In genomic region chr11:69287968-69288882, GRCh38 we compare ENCODE assay signal across 20 cellular contexts. TPM values are rescaled to one million over a fixed set of nuclear protein-coding genes. Genes with fewer than 3 reads are reported as not detected.
DNase-seq lines count a peak whose midpoint lies in the region; ATAC-seq and TF ChIP-seq lines count a peak whose summit lies in the region.
"Had no signal": no experiment of that assay in that cellular context is flagged by ENCODE, and none has a peak within 500 bp of the region (broad histone marks: within the 10 kb centered on the region; RNA-seq: fewer than 3 reads in every experiment).

No MANE protein-coding gene starts in this region.

- ATAC-seq in GM23338, result no peak
- ATAC-seq in activated T-cell treated with anti-CD3 and anti-CD28 coated beads, Interleukin-2, amount 50 U/mL, for 72 hours (replicated peaks in 1 of 2), result no peak
- ATAC-seq: heart left ventricle; stimulated activated naive CD8-positive, alpha-beta T cell treated with anti-CD3 and anti-CD28 coated beads, Interleukin-15, amount 100 ng/mL, for 72 hours had no signal

- H2BK120ac ChIP-seq in neuronal stem cell (ENCODE audit: low read depth, low read length), result no peak overlapping the region

- H3K4me1 ChIP-seq in GM23338 (ENCODE audit: insufficient read depth) (peaks cover 11% of the 10 kb centered on the region; the same call in 1 of the 2 replicates), PC-9 (replicated peaks; ENCODE audit: insufficient read depth) (peaks cover 72% of the 10 kb centered on the region), neuronal stem cell (ENCODE audit: control insufficient read depth in 2 of 2, insufficient read depth in 1 of 2, low read depth in 1 of 2, low read length in 2 of 2) (peaks cover 0 to 15% of the 10 kb centered on the region in 2 donors), esophagus muscularis mucosa (peaks cover 0 to 5% (median 2%) of the 10 kb centered on the region in 4 donors)
- H3K4me1 ChIP-seq: ascending aorta had no signal

- H2AFZ ChIP-seq in GM23338 (no peak overlapping the region), PC-9 (no peak overlapping the region), neuronal stem cell (ENCODE audit: low read length) (no peak overlapping the region)

- H3K9me2 ChIP-seq in GM23338 (ENCODE audit: insufficient read depth), result 0 out of 2 replicates have a peak, but pooled peaks cover 4% of the 10 kb centered on the region
- no peaks in the 10 kb centered on the region for H3K9me2 ChIP-seq in PC-9 (ENCODE audit: insufficient read depth)

- no peak overlapping the region for H3K27ac Mint-ChIP-seq in GM23338
- H3K27ac Mint-ChIP-seq in glutamatergic neuron (ENCODE audit: unreplicated experiment), result peak overlapping the region; percentile 17
- H3K27ac Mint-ChIP-seq in activated T-cell treated with anti-CD3 and anti-CD28 coated beads, Interleukin-2, amount 50 U/mL, for 72 hours, result no peak overlapping the region
- H3K27ac Mint-ChIP-seq: activated B cell treated with CpG ODN at 0.5 μM for 24 hours; stimulated activated naive CD8-positive, alpha-beta T cell treated with anti-CD3 and anti-CD28 coated beads, Interleukin-15, amount 100 ng/mL, for 72 hours had no signal

- H3K14ac ChIP-seq in neuronal stem cell (ENCODE audit: low read length), result no peak overlapping the region

- peak overlapping the region; percentile 42 for H3K18ac ChIP-seq in neuronal stem cell (ENCODE audit: low read length)

- TF ChIP-seq CTCF in GM23338 (conservative IDR thresholded peaks at IDR 0.05; ENCODE audit: low read depth in 2 of 2), result no peak
- TF ChIP-seq CTCF in PC-9 (conservative IDR thresholded peaks at IDR 0.05), result no peak
- no peak for TF ChIP-seq CTCF in glutamatergic neuron (IDR thresholded peaks at IDR 0.05; ENCODE audit: partially characterized antibody, unreplicated experiment)
- TF ChIP-seq CTCF in esophagus muscularis mucosa (IDR thresholded peaks at IDR 0.05), result no peak

- TF ChIP-seq POLR2A in esophagus muscularis mucosa (IDR thresholded peaks at IDR 0.05; ENCODE audit: low read depth), result no peak

- H3K4me1 Mint-ChIP-seq in GM23338 (peaks cover 11% of the 10 kb centered on the region), glutamatergic neuron (ENCODE audit: low read depth, unreplicated experiment) (no peaks in the 10 kb centered on the region)
- H3K4me1 Mint-ChIP-seq in activated T-cell treated with anti-CD3 and anti-CD28 coated beads, Interleukin-2, amount 50 U/mL, for 72 hours (ENCODE audit: low read depth), result no peaks in the 10 kb centered on the region

- H3K36me3 Mint-ChIP-seq in GM23338 (ENCODE audit: low read depth) (no peaks in the 10 kb centered on the region), glutamatergic neuron (ENCODE audit: unreplicated experiment) (no peaks in the 10 kb centered on the region)
- no peaks in the 10 kb centered on the region for H3K36me3 Mint-ChIP-seq in activated T-cell treated with anti-CD3 and anti-CD28 coated beads, Interleukin-2, amount 50 U/mL, for 72 hours (ENCODE audit: insufficient read depth in 2 of 2)
- H3K36me3 Mint-ChIP-seq: naive B cell had no signal

- WGBS in neuronal stem cell (ENCODE audit: extremely low coverage in 2 of 2, insufficient read length in 2 of 2, insufficient replicate concordance in 1 of 2), 2 donors, result no CpG with 5 or more reads among the region's 20 CpGs
- 79% methylated on average over 11 of the region's 20 CpGs for WGBS in esophagus muscularis mucosa

- DNase-seq in GM23338 (ENCODE audit: low spot score), result no peak
- DNase-seq in PC-9, result peak; percentile 90 to 98
- DNase-seq in glutamatergic neuron, result no peak
- DNase-seq in neuronal stem cell (ENCODE audit: low spot score), result no peak
- DNase-seq in NCI-H82 treated with DMSO at 0.1 percent for 48 hours (lab: John Stamatoyannopoulos, UW; ENCODE audit: unreplicated experiment), result no peak
- no peak for DNase-seq in NCI-H187 treated with DMSO at 0.1 percent for 48 hours (lab: John Stamatoyannopoulos, UW)
- no peak for DNase-seq in esophagus muscularis mucosa (ENCODE audit: extremely low spot score)
- no peak for DNase-seq in activated T-cell treated with anti-CD3 and anti-CD28 coated beads, Interleukin-2, amount 50 U/mL, for 72 hours
- DNase-seq: activated B cell treated with CpG ODN at 0.5 μM for 24 hours; activated gamma-delta T cell; cortex of kidney; naive B cell; NCI-H1417 treated with DMSO at 0.1 percent for 48 hours; stimulated activated naive CD8-positive, alpha-beta T cell treated with anti-CD3 and anti-CD28 coated beads, Interleukin-15, amount 100 ng/mL, for 72 hours; T-helper 1 cell had no signal

- H3K9me3 ChIP-seq in PC-9 (ENCODE audit: insufficient read depth, low read depth), result no peaks in the 10 kb centered on the region
- peaks cover 0 to 4% of the 10 kb centered on the region in 2 donors for H3K9me3 ChIP-seq in neuronal stem cell (replicated peaks in 1 of 2; ENCODE audit: control insufficient read depth in 2 of 2, insufficient read depth in 1 of 2, low read depth in 1 of 2, low read length in 2 of 2)
- H3K9me3 ChIP-seq in esophagus muscularis mucosa, result no peaks in the 10 kb centered on the region
- H3K9me3 ChIP-seq: ascending aorta, heart left ventricle, vagina had no signal

- H3K9ac ChIP-seq in neuronal stem cell (ENCODE audit: low read depth, low read length, poor library complexity), result no peak overlapping the region
- H3K9ac ChIP-seq: KMS-11 had no signal

- H3K23ac ChIP-seq in neuronal stem cell (ENCODE audit: low read depth, low read length, poor library complexity), result no peak overlapping the region

- no peak overlapping the region for H2BK15ac ChIP-seq in neuronal stem cell (ENCODE audit: low read length)

- H3K79me2 ChIP-seq in GM23338 (replicated peaks; ENCODE audit: insufficient read depth) (no peaks in the 10 kb centered on the region), PC-9 (ENCODE audit: low read depth) (peaks cover 42% of the 10 kb centered on the region)

- no peak overlapping the region for H4K91ac ChIP-seq in neuronal stem cell (ENCODE audit: low read depth, low read length, poor library complexity)

- H3K27ac ChIP-seq in GM23338 (ENCODE audit: low read depth), result no peak overlapping the region
- H3K27ac ChIP-seq in PC-9, result peak overlapping the region; percentile 89
- no peak overlapping the region for H3K27ac ChIP-seq in neuronal stem cell (replicated peaks; ENCODE audit: low read length)
- no peak overlapping the region for H3K27ac ChIP-seq in esophagus muscularis mucosa (replicated peaks in 1 of 4)
- H3K27ac ChIP-seq: ascending aorta, epithelial cell of prostate, heart left ventricle, KMS-11, vagina had no signal

- H4K20me1 ChIP-seq in GM23338 (replicated peaks; ENCODE audit: insufficient read depth) (no peaks in the 10 kb centered on the region), PC-9 (ENCODE audit: insufficient read depth) (no peaks in the 10 kb centered on the region)

- H3K79me1 ChIP-seq in neuronal stem cell (ENCODE audit: low read depth, low read length), result no peaks in the 10 kb centered on the region

- H3K9me3 Mint-ChIP-seq in GM23338, result peaks cover 3% of the 10 kb centered on the region; the same call in 2 of the 3 replicates
- no peaks in the 10 kb centered on the region for H3K9me3 Mint-ChIP-seq in glutamatergic neuron (ENCODE audit: unreplicated experiment)
- H3K9me3 Mint-ChIP-seq in activated T-cell treated with anti-CD3 and anti-CD28 coated beads, Interleukin-2, amount 50 U/mL, for 72 hours, result no peaks in the 10 kb centered on the region
- H3K9me3 Mint-ChIP-seq: activated B cell treated with CpG ODN at 0.5 μM for 24 hours; stimulated activated naive CD8-positive, alpha-beta T cell treated with anti-CD3 and anti-CD28 coated beads, Interleukin-15, amount 100 ng/mL, for 72 hours had no signal

- H4K8ac ChIP-seq in neuronal stem cell (ENCODE audit: low read depth, low read length), result no peak overlapping the region

- H3K4me3 ChIP-seq in GM23338 (no peak overlapping the region), PC-9 (peak overlapping the region; percentile 40; the same call in 1 of the 2 replicates), neuronal stem cell (ENCODE audit: low read length in 2 of 2) (no peak overlapping the region), esophagus muscularis mucosa (no peak overlapping the region)
- H3K4me3 ChIP-seq: ascending aorta, heart left ventricle, vagina had no signal

- peak overlapping the region; percentile 35 for H2AK5ac ChIP-seq in neuronal stem cell (ENCODE audit: low read depth, low read length)

- intact Hi-C loops in PC-9 (cut with micrococcal nuclease; ENCODE audit: unreplicated experiment), result no loop called here
- intact Hi-C loops in esophagus muscularis mucosa (cut with DNase I), result loop anchor here (10.0 kb wide), 1 partner anchor 153 kb away; no protein-coding TSS in a partner anchor

- no peak for TF ChIP-seq EP300 in esophagus muscularis mucosa (IDR thresholded peaks at IDR 0.05)

- TSS peak; percentile 44 for BruUV-seq in PC-9 (replicated peaks; lab: Mats Ljungman, UMichigan)

- H3K36me3 ChIP-seq in GM23338 (ENCODE audit: insufficient read depth) (no peaks in the 10 kb centered on the region), PC-9 (ENCODE audit: low read depth) (no peaks in the 10 kb centered on the region), neuronal stem cell (replicated peaks in 1 of 2; ENCODE audit: control insufficient read depth in 2 of 2, insufficient read depth in 2 of 2, low read length in 2 of 2) (no peaks in the 10 kb centered on the region), esophagus muscularis mucosa (no peaks in the 10 kb centered on the region)
- H3K36me3 ChIP-seq: ascending aorta, heart left ventricle, vagina had no signal

- 0 out of 2 replicates have a peak overlapping the region, but pooled peaks have one; percentile 51 for H3K4me2 ChIP-seq in GM23338
- H3K4me2 ChIP-seq in PC-9, result peak overlapping the region; percentile 74
- H3K4me2 ChIP-seq in neuronal stem cell (ENCODE audit: insufficient read depth, low read length, poor library complexity, severe bottlenecking), result no peak overlapping the region
- H3K4me2 ChIP-seq: KMS-11 had no signal

- peaks cover 9% of the 10 kb centered on the region for H3K27me3 Mint-ChIP-seq in GM23338 (ENCODE audit: insufficient read depth, low read depth, poor library complexity)
- H3K27me3 Mint-ChIP-seq in glutamatergic neuron (ENCODE audit: unreplicated experiment), result peaks cover 7% of the 10 kb centered on the region
- H3K27me3 Mint-ChIP-seq in activated T-cell treated with anti-CD3 and anti-CD28 coated beads, Interleukin-2, amount 50 U/mL, for 72 hours (ENCODE audit: low read depth), result no peaks in the 10 kb centered on the region

- H3K27me3 ChIP-seq in GM23338 (ENCODE audit: insufficient read depth) (no peaks in the 10 kb centered on the region), PC-9 (ENCODE audit: insufficient read depth, low read depth) (no peaks in the 10 kb centered on the region), neuronal stem cell (ENCODE audit: control insufficient read depth in 3 of 3, insufficient read depth in 3 of 3, low read depth in 1 of 3, low read length in 3 of 3) (no peaks in the 10 kb centered on the region), esophagus muscularis mucosa (peaks cover 0 to 37% (median 0%) of the 10 kb centered on the region in 4 donors)
- H3K27me3 ChIP-seq: ascending aorta, heart left ventricle, vagina had no signal

- peak overlapping the region; percentile 22 for H2BK5ac ChIP-seq in neuronal stem cell (ENCODE audit: low read length)

- H2BK12ac ChIP-seq in neuronal stem cell (ENCODE audit: low read length), result peak overlapping the region; percentile 42

- POLR2A ChIA-PET in PC-9 (lab: Charles Lee; ENCODE audit: unreplicated experiment), result interaction anchor here (0.5 to 1.5 kb wide), 12 partner anchors 8 to 1112 kb away, joined by 3 to 12 read pairs (median 5); no protein-coding TSS in a partner anchor

- CTCF ChIA-PET in PC-9 (lab: Charles Lee), result interaction anchor here (0.6 to 0.8 kb wide), 2 partner anchors 182 to 383 kb away, joined by 3 to 4 read pairs; no protein-coding TSS in a partner anchor

- no peak overlapping the region for H3K4ac ChIP-seq in neuronal stem cell (ENCODE audit: low read length)

- no peak overlapping the region for H3K4me3 Mint-ChIP-seq in GM23338
- H3K4me3 Mint-ChIP-seq in glutamatergic neuron (ENCODE audit: unreplicated experiment), result no peak overlapping the region
- H3K4me3 Mint-ChIP-seq in activated T-cell treated with anti-CD3 and anti-CD28 coated beads, Interleukin-2, amount 50 U/mL, for 72 hours, result no peak overlapping the region
- H3K4me3 Mint-ChIP-seq: naive B cell; stimulated activated naive CD8-positive, alpha-beta T cell treated with anti-CD3 and anti-CD28 coated beads, Interleukin-15, amount 100 ng/mL, for 72 hours had no signal

- H3F3A ChIP-seq in GM23338 (replicated peaks; ENCODE audit: low read depth) (no peaks in the 10 kb centered on the region), PC-9 (ENCODE audit: insufficient read depth, low read depth) (peaks cover 61% of the 10 kb centered on the region)

RNA-seq across cellular contexts. Expression of gene MYEOV, which starts 5.7 kb away (rescaled TPM):
- 0.14 and 0.70 TPM in 2 replicates for total RNA-seq in GM23338 (2014; rRNA removed; shearing (Covaris generic))
- polyA plus RNA-seq in GM23338 (2016; fragmentation: Nextera tagmentation; extraction: Ambion mirVana), result 0.19 TPM in 1 of 2 replicates, not detected in the other
- 182 and 232 TPM in 2 replicates for total RNA-seq in PC-9 (2021)
- total RNA-seq in glutamatergic neuron (ENCODE audit: unreplicated experiment), result not detected
- 0.08 TPM for polyA plus RNA-seq in neuronal stem cell (2013, experiment 1 of 2)
- polyA plus RNA-seq in neuronal stem cell (2013, experiment 2 of 2), result 0.26 TPM
- total RNA-seq in esophagus muscularis mucosa, result not detected
- total RNA-seq in activated T-cell treated with anti-CD3 and anti-CD28 coated beads, Interleukin-2, amount 50 U/mL, for 72 hours, result under 1 TPM; 0.42 to 0.67 TPM
- total RNA-seq: ascending aorta had no signal

Comparison
In these comparisons a context has a peak if more than half of its experiments do, and no peak if none do; other contexts are left out.
1. DNase-seq: peak in PC-9 (2 of 2); none in GM23338 (single experiment), glutamatergic neuron (single experiment), neuronal stem cell (single experiment), NCI-H82 treated with DMSO at 0.1 percent for 48 hours (single experiment), NCI-H187 treated with DMSO at 0.1 percent for 48 hours (single experiment), esophagus muscularis mucosa (single experiment) and activated T-cell treated with anti-CD3 and anti-CD28 coated beads, Interleukin-2, amount 50 U/mL, for 72 hours (0 of 2).
2. RNA of gene MYEOV, which starts 5.7 kb away (total RNA-seq): 182 to 232 TPM in PC-9; 0.42 to 0.67 TPM in activated T-cell treated with anti-CD3 and anti-CD28 coated beads, Interleukin-2, amount 50 U/mL, for 72 hours, 0.14 to 0.70 TPM in GM23338, not detected in glutamatergic neuron (single experiment) and not detected in esophagus muscularis mucosa; every median in the first group is over 100 times any median in the second.